8 cellular contexts compared by ENCODE assay signal in genomic region chr5:180070726-180071417, GRCh38. TPM values are rescaled to one million over a fixed set of nuclear protein-coding genes. Genes with fewer than 3 reads are reported as not detected.
A peak's percentile ranks its signal among the peaks of the same experiment; 100 is the strongest.
DNase-seq lines count a peak whose midpoint lies in the region; FAIRE-seq and TF ChIP-seq lines count a peak whose summit lies in the region.

No MANE protein-coding gene starts in this region.

- H3K27me3 ChIP-seq in fibroblast of lung (ENCODE audit: control insufficient read depth, insufficient read depth, low read length) (no peaks in the 10 kb centered on the region), muscle layer of duodenum (ENCODE audit: low read depth, low read length) (no peaks in the 10 kb centered on the region)

- CTCF ChIA-PET in activated CD4-positive, alpha-beta memory T cell treated with anti-CD3 and anti-CD28 coated beads, Interleukin-2, amount 10 ng/mL, durations not matched to agents 7 days and 5 days (lab: Charles Lee), result interaction anchor here (0.7 kb wide), 1 partner anchor 259 kb away, joined by 3 read pairs; no protein-coding TSS in a partner anchor

- H2AFZ ChIP-seq in fibroblast of lung (ENCODE audit: low read length), result peak overlapping the region; percentile 39

- H3K4me3 Mint-ChIP-seq in activated CD4-positive, alpha-beta memory T cell treated with anti-CD3 and anti-CD28 coated beads, Interleukin-2, amount 10 ng/mL, durations not matched to agents 7 days and 5 days, result peak overlapping the region; percentile 69

- H3K27ac ChIP-seq in fibroblast of lung (ENCODE audit: insufficient read depth, low read length) (peak overlapping the region; percentile 58), muscle layer of duodenum (ENCODE audit: low read length) (peak overlapping the region; percentile 74)

- no peak overlapping the region for H3K27ac Mint-ChIP-seq in activated CD4-positive, alpha-beta memory T cell treated with anti-CD3 and anti-CD28 coated beads, Interleukin-2, amount 10 ng/mL, durations not matched to agents 7 days and 5 days

- peak overlapping the region; percentile 73 for H3K9ac ChIP-seq in fibroblast of lung (ENCODE audit: insufficient read depth, low read length)

- H3K79me2 ChIP-seq in fibroblast of lung (ENCODE audit: control insufficient read depth, insufficient read depth, low read length), result no peaks in the 10 kb centered on the region

- peak overlapping the region; percentile 87 for H3K4me2 ChIP-seq in fibroblast of lung (ENCODE audit: extremely low read depth, insufficient read depth, low read length)

- H3K27me3 Mint-ChIP-seq in activated CD4-positive, alpha-beta memory T cell treated with anti-CD3 and anti-CD28 coated beads, Interleukin-2, amount 10 ng/mL, durations not matched to agents 7 days and 5 days, result peaks cover 27% of the 10 kb centered on the region

- no peak for FAIRE-seq in urothelium cell line (lab: Jason Lieb, UNC)

- H3K4me1 Mint-ChIP-seq in activated CD4-positive, alpha-beta memory T cell treated with anti-CD3 and anti-CD28 coated beads, Interleukin-2, amount 10 ng/mL, durations not matched to agents 7 days and 5 days, result peaks cover 18% of the 10 kb centered on the region

- DNase-seq in activated CD4-positive, alpha-beta T cell treated with anti-CD3 and anti-CD28 coated beads for 48 hours, result peak; percentile 15
- no peak for DNase-seq in activated CD4-positive, alpha-beta T cell treated with anti-CD3 and anti-CD28 coated beads for 1 hour
- DNase-seq in M059J (ENCODE audit: low read depth) (peak; percentile 62), fibroblast of lung (ENCODE audit: low read depth in 2 of 2) (peak; percentile 62 to 64), urothelium cell line (ENCODE audit: low spot score) (peak; percentile 49), NCI-H1048 (lab: John Stamatoyannopoulos, UW) (no peak)
- no peak for DNase-seq in activated CD4-positive, alpha-beta memory T cell treated with anti-CD3 and anti-CD28 coated beads, Interleukin-2, amount 10 ng/mL, durations not matched to agents 7 days and 5 days

- H3K4me1 ChIP-seq in fibroblast of lung (ENCODE audit: control insufficient read depth, extremely low read depth, insufficient read depth, low read length), result no peaks in the 10 kb centered on the region
- peaks cover 6 to 26% of the 10 kb centered on the region in 2 donors for H3K4me1 ChIP-seq in muscle layer of duodenum (ENCODE audit: control insufficient read depth in 1 of 2, insufficient read depth in 2 of 2, low read length in 2 of 2)

- no peaks in the 10 kb centered on the region for H3K36me3 ChIP-seq in fibroblast of lung (ENCODE audit: control insufficient read depth, insufficient read depth, low read length)
- no peaks in the 10 kb centered on the region for H3K36me3 ChIP-seq in muscle layer of duodenum (ENCODE audit: control insufficient read depth in 1 of 2, insufficient read depth in 2 of 2, low read length in 2 of 2)

- H3K36me3 Mint-ChIP-seq in activated CD4-positive, alpha-beta memory T cell treated with anti-CD3 and anti-CD28 coated beads, Interleukin-2, amount 10 ng/mL, durations not matched to agents 7 days and 5 days (ENCODE audit: low read depth), result peaks cover 2% of the 10 kb centered on the region

- no peaks in the 10 kb centered on the region for H3K9me3 ChIP-seq in fibroblast of lung (ENCODE audit: control insufficient read depth, insufficient read depth, low read depth, low read length)
- H3K9me3 ChIP-seq in muscle layer of duodenum (ENCODE audit: control insufficient read depth in 1 of 2, low read length in 2 of 2), result no peaks in the 10 kb centered on the region

- H3K9me3 Mint-ChIP-seq in activated CD4-positive, alpha-beta memory T cell treated with anti-CD3 and anti-CD28 coated beads, Interleukin-2, amount 10 ng/mL, durations not matched to agents 7 days and 5 days, result peaks cover 4% of the 10 kb centered on the region

- H3K4me3 ChIP-seq in fibroblast of lung (replicated peaks in 1 of 4; ENCODE audit: control extremely low read depth in 1 of 4, insufficient read depth in 1 of 4, low read depth in 3 of 4, low read length in 4 of 4), result peak overlapping the region; percentile 47 to 86 (median 72)
- H3K4me3 ChIP-seq in muscle layer of duodenum (ENCODE audit: low read depth in 1 of 2, low read length in 2 of 2), result peak overlapping the region; percentile 82 to 83

- POLR2A ChIA-PET in activated CD4-positive, alpha-beta memory T cell treated with anti-CD3 and anti-CD28 coated beads, Interleukin-2, amount 10 ng/mL, durations not matched to agents 7 days and 5 days (lab: Charles Lee), result no interaction called here

- TF ChIP-seq CTCF in fibroblast of lung (conservative IDR thresholded peaks at IDR 0.05 in 1 of 2, IDR thresholded peaks at IDR 0.05 in 1 of 2; ENCODE audit: low read depth in 1 of 2, low read length in 2 of 2), result no peak

- no peaks in the 10 kb centered on the region for H4K20me1 ChIP-seq in fibroblast of lung (ENCODE audit: control insufficient read depth, extremely low read depth, insufficient read depth, low read length)

RNA-seq across cellular contexts. Expression of gene RNF130, which starts 0.7 kb away (rescaled TPM):
- total RNA-seq in M059J (2014; rRNA removed; shearing (Covaris generic)), result 45.5 and 50.6 TPM in 2 replicates
- total RNA-seq in activated CD4-positive, alpha-beta memory T cell treated with anti-CD3 and anti-CD28 coated beads, Interleukin-2, amount 10 ng/mL, durations not matched to agents 7 days and 5 days, result 1 to 10 TPM; 2.9 to 3.4 TPM
- total RNA-seq in fibroblast of lung, result 14.7 and 18.2 TPM in 2 replicates
- polyA plus RNA-seq in fibroblast of lung, result 24.4 and 32.4 TPM in 2 replicates
- 19.2 and 22.2 TPM in 2 replicates for polyA plus RNA-seq in fibroblast of lung (2012)
- 4.1 and 5.3 TPM in 2 replicates for polyA minus RNA-seq in fibroblast of lung (ENCODE audit: low replicate concordance)

Comparison
In these comparisons a context has a peak if more than half of its experiments do, and no peak if none do; other contexts are left out.
1. DNase-seq: peak in activated CD4-positive, alpha-beta T cell treated with anti-CD3 and anti-CD28 coated beads for 48 hours (single experiment), M059J (single experiment), fibroblast of lung (2 of 2) and urothelium cell line (single experiment); none in activated CD4-positive, alpha-beta T cell treated with anti-CD3 and anti-CD28 coated beads for 1 hour (single experiment), activated CD4-positive, alpha-beta memory T cell treated with anti-CD3 and anti-CD28 coated beads, Interleukin-2, amount 10 ng/mL, durations not matched to agents 7 days and 5 days (single experiment) and NCI-H1048 (single experiment).